In genomic region chr18:59358611-59359575, GRCh38 we compare ENCODE assay signal across 1 cellular context.
TF ChIP-seq lines count a peak whose summit lies in the region.

Gene LMAN1 (minus strand): TSS chr18:59359265. CDS start chr18:59359244, 21 bp downstream.

TF ChIP-seq in HCT116, 20 proteins besides CTCF, POLR2A, EP300 and RAD21 (continued from another document):
- TF ChIP-seq EGR1 (IDR thresholded peaks at IDR 0.05; ENCODE audit: low read depth) (peak; percentile 81), SIN3A (IDR thresholded peaks at IDR 0.05; ENCODE audit: low read depth) (no peak), FOSL1 (IDR thresholded peaks at IDR 0.05; ENCODE audit: low read depth) (no peak), ZFX (IDR thresholded peaks at IDR 0.05) (peak; percentile 75), ELF1 (IDR thresholded peaks at IDR 0.05; ENCODE audit: borderline replicate concordance, low read depth) (no peak), SP1 (IDR thresholded peaks at IDR 0.05; ENCODE audit: low read depth) (peak; percentile 76), CBX3 (IDR thresholded peaks at IDR 0.05; ENCODE audit: low read depth) (no peak), SRF (IDR thresholded peaks at IDR 0.05; ENCODE audit: low read depth) (no peak), EZH2 (IDR thresholded peaks at IDR 0.05) (no peak)
- TF ChIP-seq, protein P1, sequence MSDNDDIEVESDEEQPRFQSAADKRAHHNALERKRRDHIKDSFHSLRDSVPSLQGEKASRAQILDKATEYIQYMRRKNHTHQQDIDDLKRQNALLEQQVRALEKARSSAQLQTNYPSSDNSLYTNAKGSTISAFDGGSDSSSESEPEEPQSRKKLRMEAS (IDR thresholded peaks at IDR 0.05): peak; percentile 12; the same call in 1 of the 2 replicates
